Comparison of ENCODE assay signal across 16 cellular contexts in the genomic region with DNA sequence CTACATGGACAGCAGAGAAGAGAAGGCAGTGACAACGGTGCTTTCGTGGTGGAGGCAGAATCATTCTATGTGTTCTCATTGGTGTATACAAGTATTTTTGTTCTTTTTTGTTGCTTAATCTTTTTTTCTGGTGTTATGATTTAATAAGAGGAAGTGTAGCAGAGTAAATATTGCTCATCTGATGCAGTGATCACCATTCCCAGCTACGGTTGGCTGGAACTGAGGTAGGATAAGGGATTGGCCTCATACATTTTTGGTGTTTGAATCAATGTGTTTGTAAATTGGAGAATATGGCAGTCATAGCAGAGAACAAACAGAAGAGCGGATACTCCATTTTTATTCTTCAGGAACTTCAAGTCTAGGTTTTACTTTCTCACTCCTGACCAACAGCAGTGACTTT.
DNase-seq lines count a peak whose midpoint lies in the region; ATAC-seq and TF ChIP-seq lines count a peak whose summit lies in the region.
"Had no signal": no experiment of that assay in that cellular context is flagged by ENCODE, and none has a peak within 500 bp of the region (broad histone marks: within the 10 kb centered on the region; RNA-seq: fewer than 3 reads in every experiment).

No MANE protein-coding gene starts in this region.

- no TSS peak for BruUV-seq in A673 (replicated peaks; lab: Mats Ljungman, UMichigan)

- no peaks in the 10 kb centered on the region for H3K9me3 Mint-ChIP-seq in CD4-positive, alpha-beta T cell
- no peaks in the 10 kb centered on the region for H3K9me3 Mint-ChIP-seq in activated CD4-positive, alpha-beta T cell treated with anti-CD3 and anti-CD28 coated beads for 36 hours (ENCODE audit: low read depth)

- H3K27me3 ChIP-seq in A673 (replicated peaks; ENCODE audit: insufficient read depth, low read depth, low read length, poor library complexity) = no peaks in the 10 kb centered on the region
- H3K27me3 ChIP-seq in RWPE2 (ENCODE audit: insufficient read depth, poor library complexity, severe bottlenecking) = no peaks in the 10 kb centered on the region
- H3K27me3 ChIP-seq in CD4-positive, alpha-beta T cell (ENCODE audit: control insufficient read depth, insufficient read depth, low read length) = no peaks in the 10 kb centered on the region

- intact Hi-C loops in A673 (cut with micrococcal nuclease; ENCODE audit: unreplicated experiment) = loop anchor here (5.0 kb wide), 2 partner anchors 82 to 257 kb away; no protein-coding TSS in a partner anchor
- intact Hi-C loops in CD4-positive, alpha-beta T cell (cut with DNase I, micrococcal nuclease) = loop anchor here in 1 of 2 experiments (5.0 kb wide), 1 partner anchor 527 kb away; no protein-coding TSS in a partner anchor
- intact Hi-C loops in activated CD4-positive, alpha-beta T cell treated with anti-CD3 and anti-CD28 coated beads for 36 hours (cut with DNase I, micrococcal nuclease) = no loop called here

- peak overlapping the region; percentile 26 for H3K27ac ChIP-seq in A673 (ENCODE audit: low read depth, low read length, poor library complexity, severe bottlenecking)
- H3K27ac ChIP-seq in RWPE2 (ENCODE audit: poor library complexity, severe bottlenecking) = no peak overlapping the region
- peak overlapping the region; percentile 56 for H3K27ac ChIP-seq in epithelial cell of prostate
- no peak overlapping the region for H3K27ac ChIP-seq in CD4-positive, alpha-beta T cell (ENCODE audit: low read depth, low read length)
- H3K27ac ChIP-seq: C4-2B had no signal

- H3K4me1 ChIP-seq in A673 (ENCODE audit: insufficient read depth, low read length, poor library complexity, severe bottlenecking) (peaks cover 39% of the 10 kb centered on the region), RWPE2 (ENCODE audit: insufficient read depth, poor library complexity, severe bottlenecking) (peaks cover 7% of the 10 kb centered on the region)

- no peak overlapping the region for H3K27ac Mint-ChIP-seq in CD4-positive, alpha-beta T cell
- H3K27ac Mint-ChIP-seq in activated CD4-positive, alpha-beta T cell treated with anti-CD3 and anti-CD28 coated beads for 36 hours = no peak overlapping the region
- H3K27ac Mint-ChIP-seq: CD4-positive, alpha-beta memory T cell; H9 had no signal

- H3K27me3 Mint-ChIP-seq in CD4-positive, alpha-beta T cell = no peaks in the 10 kb centered on the region
- H3K27me3 Mint-ChIP-seq in activated CD4-positive, alpha-beta T cell treated with anti-CD3 and anti-CD28 coated beads for 36 hours = no peaks in the 10 kb centered on the region

- H3K4me1 Mint-ChIP-seq in CD4-positive, alpha-beta T cell (ENCODE audit: low read depth) = no peaks in the 10 kb centered on the region
- no peaks in the 10 kb centered on the region for H3K4me1 Mint-ChIP-seq in activated CD4-positive, alpha-beta T cell treated with anti-CD3 and anti-CD28 coated beads for 36 hours
- H3K4me1 Mint-ChIP-seq: CD4-positive, alpha-beta memory T cell had no signal

- no peak for DNase-seq in A673 (ENCODE audit: low spot score)
- peak; percentile 57 for DNase-seq in DMS53 treated with DMSO at 0.1 percent for 48 hours (lab: John Stamatoyannopoulos, UW; ENCODE audit: unreplicated experiment)
- no peak for DNase-seq in RWPE2 (ENCODE audit: low spot score)
- DNase-seq in epithelial cell of prostate (ENCODE audit: low read depth, low spot score) = peak; percentile 89
- no peak for DNase-seq in epidermal melanocyte (ENCODE audit: insufficient read length, low spot score)
- no peak for DNase-seq in AG08395 (ENCODE audit: low spot score)
- DNase-seq in CD4-positive, alpha-beta T cell = no peak
- DNase-seq in activated CD4-positive, alpha-beta T cell treated with anti-CD3 and anti-CD28 coated beads for 36 hours = no peak
- DNase-seq: ACHN; AML-193; CD4-positive, alpha-beta memory T cell; DMS153; DND-41; EL; H9 had no signal

- no peak for TF ChIP-seq CTCF in A673 (conservative IDR thresholded peaks at IDR 0.05; ENCODE audit: low read depth, low read length)
- no peak for TF ChIP-seq CTCF in RWPE2 (IDR thresholded peaks at IDR 0.05; ENCODE audit: poor library complexity, severe bottlenecking)
- no peak for TF ChIP-seq CTCF in CD4-positive, alpha-beta T cell (IDR thresholded peaks at IDR 0.05)

- peak; percentile 65; the same call in 1 of the 3 replicates for ATAC-seq in RWPE2 (ENCODE audit: low read depth)
- no peak for ATAC-seq in CD4-positive, alpha-beta T cell (ENCODE audit: poor library complexity)
- no peak for ATAC-seq in activated CD4-positive, alpha-beta T cell treated with anti-CD3 and anti-CD28 coated beads for 36 hours

- H3K4me3 Mint-ChIP-seq in CD4-positive, alpha-beta T cell = no peak overlapping the region
- no peak overlapping the region for H3K4me3 Mint-ChIP-seq in activated CD4-positive, alpha-beta T cell treated with anti-CD3 and anti-CD28 coated beads for 36 hours
- H3K4me3 Mint-ChIP-seq: H9 had no signal

- H3K36me3 ChIP-seq in A673 (ENCODE audit: insufficient read depth, low read length, poor library complexity, severe bottlenecking) = no peaks in the 10 kb centered on the region
- H3K36me3 ChIP-seq in RWPE2 (ENCODE audit: low read depth) = no peaks in the 10 kb centered on the region

- H3K4me3 ChIP-seq in A673 (ENCODE audit: low read depth, low read length, poor library complexity, severe bottlenecking) (no peak overlapping the region), RWPE2 (ENCODE audit: severe bottlenecking) (no peak overlapping the region)

- no peaks in the 10 kb centered on the region for H3K9me3 ChIP-seq in A673 (ENCODE audit: low read depth, low read length, poor library complexity, severe bottlenecking)
- H3K9me3 ChIP-seq in RWPE2 (ENCODE audit: severe bottlenecking) = no peaks in the 10 kb centered on the region
- no peaks in the 10 kb centered on the region for H3K9me3 ChIP-seq in CD4-positive, alpha-beta T cell (ENCODE audit: control insufficient read depth, low read length)

- H3K36me3 Mint-ChIP-seq in CD4-positive, alpha-beta T cell (ENCODE audit: low read depth) = no peaks in the 10 kb centered on the region
- no peaks in the 10 kb centered on the region for H3K36me3 Mint-ChIP-seq in activated CD4-positive, alpha-beta T cell treated with anti-CD3 and anti-CD28 coated beads for 36 hours (ENCODE audit: low read depth)
- H3K36me3 Mint-ChIP-seq: CD4-positive, alpha-beta memory T cell had no signal

- CTCF ChIA-PET in A673 (lab: Charles Lee) = no interaction called here
- CTCF ChIA-PET in CD4-positive, alpha-beta T cell (lab: Charles Lee) = no interaction called here
- CTCF ChIA-PET in activated CD4-positive, alpha-beta T cell treated with anti-CD3 and anti-CD28 coated beads for 36 hours (lab: Charles Lee) = interaction anchor here (0.6 to 1.7 kb wide), 2 partner anchors 8 to 388 kb away, joined by 4 to 5 read pairs; no protein-coding TSS in a partner anchor

- POLR2A ChIA-PET in A673 (lab: Charles Lee; ENCODE audit: low non-redundant PET) = no interaction called here
- POLR2A ChIA-PET in CD4-positive, alpha-beta T cell (lab: Charles Lee) = no interaction called here
- POLR2A ChIA-PET in activated CD4-positive, alpha-beta T cell treated with anti-CD3 and anti-CD28 coated beads for 36 hours (lab: Charles Lee) = no interaction called here

Comparison
In these comparisons a context has a peak if more than half of its experiments do, and no peak if none do; other contexts are left out.
1. DNase-seq: peak in DMS53 treated with DMSO at 0.1 percent for 48 hours (single experiment) and epithelial cell of prostate (single experiment); none in A673 (single experiment), RWPE2 (single experiment), epidermal melanocyte (single experiment), AG08395 (single experiment), CD4-positive, alpha-beta T cell (0 of 10) and activated CD4-positive, alpha-beta T cell treated with anti-CD3 and anti-CD28 coated beads for 36 hours (single experiment).
2. H3K27ac ChIP-seq: peak in A673 (single experiment) and epithelial cell of prostate (single experiment); none in RWPE2 (single experiment) and CD4-positive, alpha-beta T cell (single experiment).